In genomic region chr11:126157326-126158030, GRCh38 we compare ENCODE assay signal across 16 cellular contexts. TPM values are rescaled to one million over a fixed set of nuclear protein-coding genes. Genes with fewer than 3 reads are reported as not detected.
DNase-seq lines count a peak whose midpoint lies in the region; ATAC-seq and TF ChIP-seq lines count a peak whose summit lies in the region.
"Had no signal": no experiment of that assay in that cellular context is flagged by ENCODE, and none has a peak within 500 bp of the region (broad histone marks: within the 10 kb centered on the region; RNA-seq: fewer than 3 reads in every experiment).

No MANE protein-coding gene starts in this region.

- H3K9ac ChIP-seq in BLaER1 treated with 17β-estradiol and CSF1 and Interleukin-3, amounts not matched to agents 10 nM and 100 nM = peak overlapping the region in 4 of 11 experiments; percentile 46 to 65 (median 50); a peak in 4 of 22 replicates

- in situ Hi-C loops in Panc1 (cut with HindIII; ENCODE audit: low pct_unique_long_range_greater_than_20kb, low sequenced_read_pairs) = no loop called here
- in situ Hi-C loops in ACHN (cut with HindIII; ENCODE audit: low pct_ligation_motif_present, low pct_unique_long_range_greater_than_20kb, low sequenced_read_pairs) = no loop called here
- in situ Hi-C loops in GM13976 (cut with MboI; ENCODE audit: low sequenced_read_pairs, unreplicated experiment) = no loop called here

- ATAC-seq in Panc1 = peak; percentile 43

- intact Hi-C loops in Panc1 (cut with micrococcal nuclease; ENCODE audit: unreplicated experiment) = no loop called here
- intact Hi-C loops in adrenal gland (cut with DNase I) = no loop called here

- POLR2A ChIA-PET in Panc1 (lab: Charles Lee) = interaction anchor here (0.5 kb wide), 1 partner anchor 25 kb away, joined by 3 read pairs; no protein-coding TSS in a partner anchor

- H3K36me3 ChIP-seq in BLaER1 treated with 17β-estradiol and CSF1 and Interleukin-3, amounts not matched to agents 10 nM and 100 nM = peaks cover 0 to 21% (median 6%) of the 10 kb centered on the region in 11 experiments; a peak in 7 of 22 replicates
- H3K36me3 ChIP-seq in Panc1 (ENCODE audit: control insufficient read depth, insufficient read depth, low read length) = no peaks in the 10 kb centered on the region
- H3K36me3 ChIP-seq in hepatocyte (replicated peaks; ENCODE audit: insufficient read depth, low read depth) = no peaks in the 10 kb centered on the region
- H3K36me3 ChIP-seq in adrenal gland (replicated peaks in 1 of 2) = no peaks in the 10 kb centered on the region

- DNase-seq in HT-29 (ENCODE audit: low spot score) (peak; percentile 16), Panc1 (ENCODE audit: low read depth, low spot score) (no peak), hepatocyte (ENCODE audit: low spot score) (no peak), NCI-H1436 (lab: John Stamatoyannopoulos, UW) (no peak), ACHN (no peak), GM13976 (ENCODE audit: low spot score) (no peak), adrenal gland (no peak)
- DNase-seq: CD4-positive, alpha-beta memory T cell; DMS79; NCI-H1092 treated with DMSO at 0.1 percent for 48 hours; NCI-H187; NCI-H2171; NCI-H446 treated with DMSO at 0.1 percent for 48 hours; NCI-H774; SHP77 treated with DMSO at 0.1 percent for 48 hours had no signal

- peak overlapping the region; percentile 12 to 93 (median 72); a peak in 21 of 22 replicates for H3K4me2 ChIP-seq in BLaER1 treated with 17β-estradiol and CSF1 and Interleukin-3, amounts not matched to agents 10 nM and 100 nM
- H3K4me2 ChIP-seq in hepatocyte = peak overlapping the region; percentile 59

- no peaks in the 10 kb centered on the region for H3K79me2 ChIP-seq in hepatocyte

- H3K4me1 ChIP-seq in BLaER1 treated with 17β-estradiol and CSF1 and Interleukin-3, amounts not matched to agents 10 nM and 100 nM = peaks cover 13 to 82% (median 65%) of the 10 kb centered on the region in 10 experiments
- H3K4me1 ChIP-seq in Panc1 (ENCODE audit: control insufficient read depth, insufficient read depth, low read length) = peaks cover 12% of the 10 kb centered on the region
- H3K4me1 ChIP-seq in hepatocyte (ENCODE audit: insufficient read depth) = peaks cover 47% of the 10 kb centered on the region
- no peaks in the 10 kb centered on the region for H3K4me1 ChIP-seq in adrenal gland (replicated peaks in 1 of 2)

- no peak overlapping the region for H2AFZ ChIP-seq in hepatocyte

- H3K9me3 ChIP-seq in BLaER1 treated with 17β-estradiol and CSF1 and Interleukin-3, amounts not matched to agents 10 nM and 100 nM (replicated peaks in 1 of 11) = peaks cover 4 to 16% (median 10%) of the 10 kb centered on the region in 11 experiments; a peak in 17 of 22 replicates
- H3K9me3 ChIP-seq in Panc1 (ENCODE audit: control insufficient read depth, insufficient read depth, low read depth, low read length) (no peaks in the 10 kb centered on the region), hepatocyte (ENCODE audit: low read depth) (no peaks in the 10 kb centered on the region), adrenal gland (replicated peaks in 1 of 3) (no peaks in the 10 kb centered on the region)

- peak overlapping the region in 3 of 10 experiments; percentile 29 to 50 (median 39); a peak in 3 of 20 replicates for H3K4me3 ChIP-seq in BLaER1 treated with 17β-estradiol and CSF1 and Interleukin-3, amounts not matched to agents 10 nM and 100 nM
- no peak overlapping the region for H3K4me3 ChIP-seq in Panc1 (ENCODE audit: low read depth in 2 of 2, low read length in 2 of 2)
- no peak overlapping the region for H3K4me3 ChIP-seq in hepatocyte
- no peak overlapping the region for H3K4me3 ChIP-seq in adrenal gland

- WGBS in hepatocyte (ENCODE audit: low lambda C conversion rate, missing lambda C conversion rate) = 95% methylated on average over 7 of the region's 7 CpGs
- 85 to 93% (median 88%) methylated on average over 5 to 7 of the region's 7 CpGs for WGBS in adrenal gland, 4 donors

- no peaks in the 10 kb centered on the region for H4K20me1 ChIP-seq in BLaER1 treated with 17β-estradiol and CSF1 and Interleukin-3, amounts not matched to agents 10 nM and 100 nM
- H4K20me1 ChIP-seq in hepatocyte (ENCODE audit: insufficient read depth, poor library complexity, severe bottlenecking) = no peaks in the 10 kb centered on the region

- no peak for TF ChIP-seq POLR2A in adrenal gland (IDR thresholded peaks at IDR 0.05)

- TF ChIP-seq CTCF in Panc1 (IDR thresholded peaks at IDR 0.05) = no peak
- no peak for TF ChIP-seq CTCF in hepatocyte (IDR thresholded peaks at IDR 0.05; ENCODE audit: poor library complexity)
- no peak for TF ChIP-seq CTCF in GM13976 (IDR thresholded peaks at IDR 0.05; ENCODE audit: borderline replicate concordance, control extremely low read depth, extremely low read depth, insufficient read depth, missing control alignments)
- TF ChIP-seq CTCF in adrenal gland (IDR thresholded peaks at IDR 0.05) = no peak

- no TSS peak for BruUV-seq in Panc1 (replicated peaks; lab: Mats Ljungman, UMichigan)

- CTCF ChIA-PET in Panc1 (lab: Charles Lee) = no interaction called here

- peak overlapping the region in 6 of 11 experiments; percentile 2 to 52 (median 20); a peak in 8 of 22 replicates for H3K27ac ChIP-seq in BLaER1 treated with 17β-estradiol and CSF1 and Interleukin-3, amounts not matched to agents 10 nM and 100 nM
- H3K27ac ChIP-seq in Panc1 (ENCODE audit: low read length) = no peak overlapping the region
- peak overlapping the region; percentile 45 for H3K27ac ChIP-seq in hepatocyte
- H3K27ac ChIP-seq in adrenal gland = no peak overlapping the region

- no peaks in the 10 kb centered on the region for H3K9me2 ChIP-seq in hepatocyte (replicated peaks; ENCODE audit: insufficient read depth)

- H3K27me3 ChIP-seq in BLaER1 treated with 17β-estradiol and CSF1 and Interleukin-3, amounts not matched to agents 10 nM and 100 nM = no peaks in the 10 kb centered on the region
- H3K27me3 ChIP-seq in Panc1 (ENCODE audit: control insufficient read depth, insufficient read depth, low read length) (no peaks in the 10 kb centered on the region; the same call in 1 of the 2 replicates), hepatocyte (no peaks in the 10 kb centered on the region), adrenal gland (no peaks in the 10 kb centered on the region)

RNA-seq across cellular contexts. Expression of gene RPUSD4, which starts 54.0 kb away (rescaled TPM):
- 47.6 and 52.7 TPM in 2 replicates for total RNA-seq in HT-29 (2014; rRNA removed; shearing (Covaris generic))
- 52.3 TPM for total RNA-seq in Panc1 (2021; ENCODE audit: unreplicated experiment)
- 50.2 TPM for polyA plus RNA-seq in Panc1 (2012; ENCODE audit: insufficient read length)
- 24.0 and 26.4 TPM in 2 replicates for total RNA-seq in hepatocyte
- polyA plus RNA-seq in hepatocyte = 13.3 and 16.5 TPM in 2 replicates
- total RNA-seq in adrenal gland = 10 to 100 TPM; 10.6 to 27.5 (median 21.3) TPM
- polyA plus RNA-seq in adrenal gland = 10 to 100 TPM; 12.4 to 18.5 (median 15.9) TPM

RNA-seq across cellular contexts. Expression of gene FAM118B, which starts 54.1 kb away (rescaled TPM):
- total RNA-seq in HT-29 (2014; rRNA removed; shearing (Covaris generic)) = 16.3 and 20.8 TPM in 2 replicates
- total RNA-seq in Panc1 (2021; ENCODE audit: unreplicated experiment) (41.6 TPM), hepatocyte (26.5 and 29.6 TPM in 2 replicates), adrenal gland (10 to 100 TPM; 12.0 to 26.6 (median 16.7) TPM)
- 29.4 TPM for polyA plus RNA-seq in Panc1 (2012; ENCODE audit: insufficient read length)
- polyA plus RNA-seq in hepatocyte (22.1 and 35.2 TPM in 2 replicates), adrenal gland (10 to 100 TPM in 1 of 3 donors, 1 to 10 TPM in 2; 5.8 to 17.0 (median 8.8) TPM)

Comparison
In these comparisons a context has a peak if more than half of its experiments do, and no peak if none do; other contexts are left out.
1. H3K27ac ChIP-seq: peak in BLaER1 treated with 17β-estradiol and CSF1 and Interleukin-3, amounts not matched to agents 10 nM and 100 nM (6 of 11) and hepatocyte (single experiment); none in Panc1 (single experiment) and adrenal gland (0 of 5).